4 cellular contexts compared by ENCODE assay signal in the genomic region with DNA sequence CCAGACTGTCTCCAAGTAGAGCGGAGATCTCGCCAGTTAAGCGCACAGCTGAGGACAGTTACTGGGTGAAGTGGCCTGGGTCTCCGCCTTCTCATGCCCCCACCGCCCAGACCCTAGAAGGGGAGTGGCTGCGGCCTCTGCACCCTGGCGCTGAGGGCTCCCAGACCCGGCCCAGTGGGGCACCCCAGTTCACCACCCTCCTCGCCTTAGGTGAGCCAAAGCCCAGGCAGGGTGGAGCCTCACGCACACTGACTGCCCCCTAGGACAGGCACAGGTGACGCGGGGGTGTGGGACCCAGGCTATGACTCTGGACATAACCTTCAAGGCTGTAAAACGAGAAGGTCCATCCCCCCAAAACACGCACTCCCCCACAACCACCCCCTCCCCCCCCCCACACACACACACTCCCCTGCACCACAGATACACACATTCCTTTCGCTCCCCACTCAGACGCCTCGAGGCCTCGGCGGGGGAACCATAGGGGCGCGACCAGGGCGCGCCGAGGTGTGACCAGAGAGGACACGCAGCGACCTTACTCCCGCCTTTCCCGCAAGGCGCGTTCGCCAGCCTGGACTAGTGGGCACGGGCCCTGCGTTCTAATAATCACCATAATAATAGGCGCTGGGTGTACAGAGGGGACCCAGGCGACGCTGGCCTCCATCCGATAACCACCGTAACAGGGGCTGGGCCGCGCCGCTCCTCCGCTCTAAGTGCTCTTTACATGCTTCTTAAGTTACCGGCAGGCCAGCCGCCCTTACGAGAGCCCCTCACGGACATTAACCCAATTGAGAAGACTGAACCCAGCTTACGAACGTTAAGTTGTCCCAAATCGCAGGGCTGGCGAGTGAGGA. TPM values are rescaled to one million over a fixed set of nuclear protein-coding genes. Genes with fewer than 3 reads are reported as not detected.
"Had no signal": no experiment of that assay in that cellular context is flagged by ENCODE, and none has a peak within 500 bp of the region (broad histone marks: within the 10 kb centered on the region; RNA-seq: fewer than 3 reads in every experiment).

No MANE protein-coding gene starts in this region.

RNA-seq across cellular contexts. Expression of gene GPRIN2, which starts 21.4 kb away (rescaled TPM):
- total RNA-seq: activated CD4-positive, alpha-beta memory T cell treated with anti-CD3 and anti-CD28 coated beads, Interleukin-2, amount 10 ng/mL, durations not matched to agents 7 days and 5 days; activated T-cell treated with anti-CD3 and anti-CD28 coated beads, Interleukin-2, amount 50 U/mL, for 72 hours; mononuclear cell; myocyte had no signal
